18 cellular contexts compared by ENCODE assay signal in the genomic region with DNA sequence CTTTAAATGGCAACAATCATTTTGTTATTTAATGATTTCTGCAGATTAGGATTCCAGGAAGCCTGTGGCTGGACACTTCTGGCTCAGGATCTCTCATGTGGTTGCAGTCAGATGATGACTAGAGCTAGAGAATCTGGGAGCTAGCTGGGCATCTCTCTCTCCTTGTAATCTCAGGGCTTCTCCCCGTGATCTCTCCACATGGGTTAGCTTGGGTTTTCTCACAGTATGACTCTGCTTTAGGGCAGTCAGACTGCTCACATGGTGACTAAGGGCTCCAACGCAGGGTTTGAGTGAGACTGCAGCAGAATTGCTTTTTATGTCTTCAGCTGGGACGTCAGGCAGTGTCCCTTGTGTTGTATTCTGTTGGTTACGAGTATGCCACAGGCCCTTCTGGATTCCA.
DNase-seq lines count a peak whose midpoint lies in the region; ATAC-seq and TF ChIP-seq lines count a peak whose summit lies in the region.
"Had no signal": no experiment of that assay in that cellular context is flagged by ENCODE, and none has a peak within 500 bp of the region (broad histone marks: within the 10 kb centered on the region; RNA-seq: fewer than 3 reads in every experiment).

No MANE protein-coding gene starts in this region.

- ATAC-seq in HG03097 (IDR thresholded peaks at IDR 0.05; ENCODE audit: low FRiP score, unreplicated experiment), result no peak
- ATAC-seq in left colon, result no peak
- ATAC-seq: heart right ventricle had no signal

- intact Hi-C loops in left colon (cut with DNase I, micrococcal nuclease), result no loop called here

- no peaks in the 10 kb centered on the region for H3K27me3 ChIP-seq in smooth muscle cell (ENCODE audit: low read depth)
- H3K27me3 ChIP-seq: heart right ventricle, stomach had no signal

- no peaks in the 10 kb centered on the region for H4K20me1 ChIP-seq in smooth muscle cell (ENCODE audit: low read depth)

- 33% methylated on average over 4 of the region's 4 CpGs for WGBS in smooth muscle cell (ENCODE audit: low lambda C conversion rate)

- no peak overlapping the region for H3K4me3 ChIP-seq in smooth muscle cell
- H3K4me3 ChIP-seq: heart right ventricle, stomach had no signal

- H3K4me2 ChIP-seq in smooth muscle cell, result peak overlapping the region; percentile 48

- peak overlapping the region; percentile 50 for H3K9ac ChIP-seq in smooth muscle cell (ENCODE audit: low read depth)

- no peaks in the 10 kb centered on the region for H3K9me3 ChIP-seq in smooth muscle cell (replicated peaks; ENCODE audit: low read depth)
- H3K9me3 ChIP-seq: heart right ventricle, stomach had no signal

- no peaks in the 10 kb centered on the region for H3K36me3 ChIP-seq in smooth muscle cell (ENCODE audit: low read depth)
- H3K36me3 ChIP-seq: heart right ventricle, stomach had no signal

- no peak overlapping the region for H2AFZ ChIP-seq in smooth muscle cell (ENCODE audit: low read depth)

- no peaks in the 10 kb centered on the region for H3F3A ChIP-seq in smooth muscle cell (ENCODE audit: low read depth)

- DNase-seq in GM03348 (ENCODE audit: low spot score) (peak; percentile 45), amniotic stem cell (lab: John Stamatoyannopoulos, UW) (peak; percentile 5), glomerular visceral epithelial cell (ENCODE audit: extremely low spot score) (peak; percentile 25), smooth muscle cell (lab: John Stamatoyannopoulos, UW; ENCODE audit: unreplicated experiment) (no peak), NCI-H446 treated with DMSO at 0.1 percent for 48 hours (lab: John Stamatoyannopoulos, UW) (no peak), epidermal melanocyte (ENCODE audit: insufficient read length, low spot score) (no peak), left colon (no peak)
- DNase-seq: activated CD4-positive, alpha-beta T cell treated with anti-CD3 and anti-CD28 coated beads, Interleukin-2, amount 10 ng/mL, durations not matched to agents 7 days and 5 days; C1 segment of cervical spinal cord; DMS79; heart right ventricle; kidney; NCI-H1930; NCI-H526; occipital lobe; stimulated activated CD4-positive, alpha-beta T cell treated with anti-CD3 and anti-CD28 coated beads, Interleukin-12 subunit alpha, Interleukin-12 subunit beta, amount 100 ng/mL, for 4 hours; stomach had no signal

- H3K79me2 ChIP-seq in smooth muscle cell (ENCODE audit: low read depth), result no peaks in the 10 kb centered on the region

- H3K4me1 ChIP-seq in smooth muscle cell (ENCODE audit: low read depth), result no peaks in the 10 kb centered on the region
- H3K4me1 ChIP-seq: stomach had no signal

- H3K27ac ChIP-seq in smooth muscle cell (ENCODE audit: low read depth), result peak overlapping the region; percentile 82
- H3K27ac ChIP-seq: heart right ventricle, stomach had no signal

- no peak for TF ChIP-seq CTCF in smooth muscle cell (IDR thresholded peaks at IDR 0.05; ENCODE audit: borderline replicate concordance, insufficient read depth, poor library complexity, severe bottlenecking)

Comparison
In these comparisons a context has a peak if more than half of its experiments do, and no peak if none do; other contexts are left out.
1. DNase-seq: peak in GM03348 (single experiment), amniotic stem cell (single experiment) and glomerular visceral epithelial cell (single experiment); none in smooth muscle cell (single experiment), NCI-H446 treated with DMSO at 0.1 percent for 48 hours (single experiment), epidermal melanocyte (single experiment) and left colon (0 of 2).